ENCODE assay signal across 23 cellular contexts in the genomic region with DNA sequence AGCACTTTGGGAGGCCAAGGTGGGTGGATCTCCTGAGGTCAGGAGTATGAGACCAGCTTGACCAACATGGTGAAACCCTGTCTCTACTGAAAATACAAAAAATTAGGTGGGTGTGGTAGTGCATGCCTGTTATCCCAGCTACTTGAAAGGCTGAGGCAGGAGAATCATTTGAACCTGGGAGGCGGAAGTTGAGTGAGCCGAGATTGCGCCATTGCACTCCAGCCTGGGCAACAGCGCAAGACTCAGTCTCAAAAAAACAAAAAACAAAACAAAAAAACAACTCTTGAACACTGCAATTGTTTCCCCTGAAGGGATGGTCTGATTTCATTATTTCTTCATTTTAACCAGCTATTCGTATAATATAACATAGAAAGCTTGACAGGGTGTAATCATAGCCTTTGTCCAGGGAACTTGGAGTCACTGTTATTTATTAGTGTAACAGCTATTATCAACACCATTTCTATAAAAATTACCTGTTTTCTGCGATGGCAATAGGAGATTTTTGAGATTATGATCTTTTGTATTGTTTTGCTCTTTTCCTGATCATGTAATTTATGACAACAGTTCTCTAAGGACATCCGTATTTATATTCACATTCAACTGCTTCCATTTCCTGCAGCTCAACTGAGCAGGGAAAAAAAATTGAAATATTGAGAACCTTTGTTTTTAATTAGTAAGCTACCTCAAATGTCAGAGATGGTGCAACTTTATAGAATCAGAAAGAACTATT.
DNase-seq lines count a peak whose midpoint lies in the region; ATAC-seq and TF ChIP-seq lines count a peak whose summit lies in the region.
"Had no signal": no experiment of that assay in that cellular context is flagged by ENCODE, and none has a peak within 500 bp of the region (broad histone marks: within the 10 kb centered on the region; RNA-seq: fewer than 3 reads in every experiment).

No MANE protein-coding gene starts in this region.

- TF ChIP-seq CTCF in left ventricle myocardium inferior (IDR thresholded peaks at IDR 0.05; ENCODE audit: borderline replicate concordance): no peak

- no peaks in the 10 kb centered on the region for H3K9me3 Mint-ChIP-seq in activated T-helper 1 cell treated with anti-CD3 and anti-CD28 coated beads, Interleukin-12 subunit alpha, Interleukin-12 subunit beta, Interleukin-2, Interleukin-4 antibody, amounts not matched to agents 30 ng/mL and 10 ng/mL and 1 ng/mL, durations not matched to agents 14 hours and 24 hours and 36 hours

- H3K4me1 ChIP-seq in left ventricle myocardium inferior: peaks cover 55% of the 10 kb centered on the region

- no peaks in the 10 kb centered on the region for H3K27me3 ChIP-seq in left ventricle myocardium inferior (ENCODE audit: low read depth)
- H3K27me3 ChIP-seq: stomach, upper lobe of left lung had no signal

- H3K4me3 Mint-ChIP-seq in activated T-helper 1 cell treated with anti-CD3 and anti-CD28 coated beads, Interleukin-12 subunit alpha, Interleukin-12 subunit beta, Interleukin-2, Interleukin-4 antibody, amounts not matched to agents 30 ng/mL and 10 ng/mL and 1 ng/mL, durations not matched to agents 14 hours and 24 hours and 36 hours: no peak overlapping the region

- intact Hi-C loops in left ventricle myocardium inferior (cut with micrococcal nuclease): no loop called here
- intact Hi-C loops in left ventricle myocardium superior (cut with micrococcal nuclease): no loop called here
- intact Hi-C loops in activated T-helper 1 cell treated with anti-CD3 and anti-CD28 coated beads, Interleukin-12 subunit alpha, Interleukin-12 subunit beta, Interleukin-2, Interleukin-4 antibody, amounts not matched to agents 30 ng/mL and 10 ng/mL and 1 ng/mL, durations not matched to agents 14 hours and 24 hours and 36 hours (cut with micrococcal nuclease): loop anchor here (5.0 kb wide), 1 partner anchor 38 kb away; no protein-coding TSS in a partner anchor
- intact Hi-C loops in head of caudate nucleus (cut with DNase I): no loop called here

- peaks cover 10% of the 10 kb centered on the region for H3K36me3 Mint-ChIP-seq in activated T-helper 1 cell treated with anti-CD3 and anti-CD28 coated beads, Interleukin-12 subunit alpha, Interleukin-12 subunit beta, Interleukin-2, Interleukin-4 antibody, amounts not matched to agents 30 ng/mL and 10 ng/mL and 1 ng/mL, durations not matched to agents 14 hours and 24 hours and 36 hours (ENCODE audit: low read depth)

- peak overlapping the region; percentile 7 for H3K4me3 ChIP-seq in left ventricle myocardium inferior
- H3K4me3 ChIP-seq: stomach, upper lobe of left lung had no signal

- DNase-seq in left ventricle myocardium inferior (no peak), left ventricle myocardium superior (no peak), fibroblast of gingiva (ENCODE audit: low read depth) (peak; percentile 48), NCI-H526 treated with DMSO at 0.1 percent for 48 hours (lab: John Stamatoyannopoulos, UW) (no peak), head of caudate nucleus (no peak)
- DNase-seq in activated T-helper 1 cell treated with anti-CD3 and anti-CD28 coated beads, Interleukin-12 subunit alpha, Interleukin-12 subunit beta, Interleukin-2, Interleukin-4 antibody, amounts not matched to agents 30 ng/mL and 10 ng/mL and 1 ng/mL, durations not matched to agents 14 hours and 24 hours and 36 hours (ENCODE audit: low spot score): no peak
- DNase-seq: activated CD4-positive, alpha-beta T cell treated with anti-CD3 and anti-CD28 coated beads for 48 hours; activated effector memory CD4-positive, alpha-beta T cell treated with anti-CD3 and anti-CD28 coated beads, Interleukin-2, amount 50 U/mL, for 16 hours; amygdala; C1 segment of cervical spinal cord; effector CD4-positive, alpha-beta T cell; hypothalamus; mammary epithelial cell; NCI-H1417; occipital lobe; retina; SIG-M5; stimulated activated CD4-positive, alpha-beta T cell treated with anti-CD3 and anti-CD28 coated beads, Interleukin-4, amount 100 ng/mL, for 4 hours; stomach; T-helper 1 cell had no signal

- peak overlapping the region; percentile 52 for H3K27ac Mint-ChIP-seq in activated T-helper 1 cell treated with anti-CD3 and anti-CD28 coated beads, Interleukin-12 subunit alpha, Interleukin-12 subunit beta, Interleukin-2, Interleukin-4 antibody, amounts not matched to agents 30 ng/mL and 10 ng/mL and 1 ng/mL, durations not matched to agents 14 hours and 24 hours and 36 hours

- no peaks in the 10 kb centered on the region for H3K27me3 Mint-ChIP-seq in activated T-helper 1 cell treated with anti-CD3 and anti-CD28 coated beads, Interleukin-12 subunit alpha, Interleukin-12 subunit beta, Interleukin-2, Interleukin-4 antibody, amounts not matched to agents 30 ng/mL and 10 ng/mL and 1 ng/mL, durations not matched to agents 14 hours and 24 hours and 36 hours (ENCODE audit: insufficient read depth)

- H3K9me3 ChIP-seq in left ventricle myocardium inferior (replicated peaks): no peaks in the 10 kb centered on the region
- H3K9me3 ChIP-seq: stomach, upper lobe of left lung had no signal

- no peaks in the 10 kb centered on the region for H3K36me3 ChIP-seq in left ventricle myocardium inferior
- H3K36me3 ChIP-seq: stomach, upper lobe of left lung had no signal

- H3K4me1 Mint-ChIP-seq in activated T-helper 1 cell treated with anti-CD3 and anti-CD28 coated beads, Interleukin-12 subunit alpha, Interleukin-12 subunit beta, Interleukin-2, Interleukin-4 antibody, amounts not matched to agents 30 ng/mL and 10 ng/mL and 1 ng/mL, durations not matched to agents 14 hours and 24 hours and 36 hours (ENCODE audit: low read depth): peaks cover 31% of the 10 kb centered on the region

- peak overlapping the region; percentile 24 for H3K27ac ChIP-seq in left ventricle myocardium inferior (replicated peaks)

- no peak for ATAC-seq in left ventricle myocardium superior
- ATAC-seq in HG03439 (IDR thresholded peaks at IDR 0.05; ENCODE audit: unreplicated experiment): no peak
- no peak for ATAC-seq in HG03196 (IDR thresholded peaks at IDR 0.05; ENCODE audit: unreplicated experiment)
